Comparison of ENCODE assay signal across 8 cellular contexts in the genomic region with DNA sequence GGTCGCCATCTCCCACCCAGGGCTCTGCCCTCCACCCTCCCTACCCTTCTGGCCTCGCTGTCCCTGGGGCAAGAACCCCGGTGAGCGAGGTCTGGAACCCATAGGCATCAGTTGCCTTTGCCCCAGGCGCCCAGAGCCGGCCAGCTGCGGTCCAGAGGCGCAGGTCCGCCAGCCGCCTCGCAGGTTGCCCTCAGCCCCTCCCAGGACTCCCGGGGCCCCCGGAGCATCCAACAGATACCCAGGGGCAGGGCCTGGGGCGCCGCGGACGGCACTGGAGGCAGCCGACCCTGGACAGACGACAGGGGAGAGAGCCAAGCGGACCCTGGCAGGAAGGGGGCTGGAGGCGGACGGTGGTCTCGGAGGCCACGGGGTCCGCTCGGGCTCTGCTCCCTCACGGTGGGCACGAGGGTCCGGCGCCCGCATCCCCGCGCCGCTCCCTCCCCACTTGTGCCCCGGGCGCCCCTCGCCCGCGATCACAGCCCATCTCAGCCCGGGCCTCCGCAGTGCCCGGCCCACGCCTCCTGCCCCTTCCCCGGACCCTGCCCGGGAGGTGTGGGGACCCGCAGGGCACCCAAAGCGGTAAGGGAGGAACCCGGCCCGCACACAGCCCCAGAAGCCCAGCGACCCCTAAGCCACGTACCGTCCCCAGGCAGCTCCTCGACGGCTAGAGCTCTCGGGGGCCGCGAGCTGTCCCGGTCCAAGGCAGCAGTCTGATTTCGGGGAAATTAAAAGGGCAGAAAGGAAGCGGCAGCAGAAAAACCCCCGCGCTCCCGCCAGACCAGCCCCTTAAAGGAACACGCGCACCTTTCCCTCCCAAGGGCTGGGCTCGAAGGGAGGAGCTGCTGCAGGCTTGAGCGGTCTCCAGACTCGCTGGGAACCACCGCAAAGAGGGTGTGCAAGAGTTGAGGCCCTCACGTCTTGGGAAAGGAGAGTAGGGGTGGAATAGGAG. TPM values are rescaled to one million over a fixed set of nuclear protein-coding genes. Genes with fewer than 3 reads are reported as not detected.
DNase-seq lines count a peak whose midpoint lies in the region; ATAC-seq and TF ChIP-seq lines count a peak whose summit lies in the region.

A gene with protein sequence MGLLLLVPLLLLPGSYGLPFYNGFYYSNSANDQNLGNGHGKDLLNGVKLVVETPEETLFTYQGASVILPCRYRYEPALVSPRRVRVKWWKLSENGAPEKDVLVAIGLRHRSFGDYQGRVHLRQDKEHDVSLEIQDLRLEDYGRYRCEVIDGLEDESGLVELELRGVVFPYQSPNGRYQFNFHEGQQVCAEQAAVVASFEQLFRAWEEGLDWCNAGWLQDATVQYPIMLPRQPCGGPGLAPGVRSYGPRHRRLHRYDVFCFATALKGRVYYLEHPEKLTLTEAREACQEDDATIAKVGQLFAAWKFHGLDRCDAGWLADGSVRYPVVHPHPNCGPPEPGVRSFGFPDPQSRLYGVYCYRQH (minus strand): TSS at position 726 of the 949 bp plus-strand sequence. CDS start 8,246 bp downstream, outside the sequence.

- TF ChIP-seq CTCF in mammary epithelial cell (conservative IDR thresholded peaks at IDR 0.05 in 1 of 2, IDR thresholded peaks at IDR 0.05 in 1 of 2; ENCODE audit: extremely low read depth in 1 of 2, insufficient read depth in 1 of 2, low read depth in 1 of 2, low read length in 2 of 2) (no peak), right lobe of liver (IDR thresholded peaks at IDR 0.05) (no peak)

- H3K36me3 ChIP-seq in mammary epithelial cell (ENCODE audit: insufficient read depth, low read length): no peaks in the 10 kb centered on the region
- no peaks in the 10 kb centered on the region for H3K36me3 ChIP-seq in right lobe of liver

- WGBS in mammary epithelial cell (ENCODE audit: low coverage, missing lambda C conversion rate): 3% methylated on average over 20 of the region's 70 CpGs
- 4% methylated on average over 27 of the region's 70 CpGs for WGBS in right lobe of liver (ENCODE audit: insufficient coverage, low coverage, low lambda C conversion rate, missing lambda C conversion rate)

- in situ Hi-C loops in mammary epithelial cell (cut with MboI; ENCODE audit: low sequenced_read_pairs in 2 of 2): no loop called here

- H3K4me1 ChIP-seq in mammary epithelial cell (ENCODE audit: insufficient read depth, low read length) (peaks cover 18% of the 10 kb centered on the region), right lobe of liver (peaks cover 0 to 16% (median 0%) of the 10 kb centered on the region in 4 donors)

- H3K4me3 ChIP-seq in mammary epithelial cell (replicated peaks in 1 of 3; ENCODE audit: insufficient read depth in 1 of 3, low read depth in 2 of 3, low read length in 3 of 3) (peak within 1 kb of the TSS; percentile 57 to 67 (median 59)), right lobe of liver (peak within 1 kb of the TSS; percentile 21 to 43 (median 29))

- peak within 1 kb of the TSS; percentile 100 for H3K4me2 ChIP-seq in mammary epithelial cell (ENCODE audit: insufficient read depth, low read depth, low read length)

- H4K20me1 ChIP-seq in mammary epithelial cell (ENCODE audit: insufficient read depth, low read length): no peaks in the 10 kb centered on the region

- CTCF ChIA-PET in mammary epithelial cell (lab: Charles Lee; ENCODE audit: low non-redundant PET): interaction anchor here (1.0 kb wide), 1 partner anchor 10 kb away, joined by 4 read pairs; no protein-coding TSS in a partner anchor

- H3K27ac ChIP-seq in mammary epithelial cell (ENCODE audit: insufficient read depth, low read depth, low read length) (no peak within 1 kb of the TSS), right lobe of liver (no peak within 1 kb of the TSS)

- no TSS peak for BruUV-seq in mammary epithelial cell (replicated peaks; lab: Mats Ljungman, UMichigan)

- intact Hi-C loops in mammary epithelial cell (cut with micrococcal nuclease) (loop anchor here (2.0 to 5.0 kb wide), 3 partner anchors 122 to 418 kb away; a partner anchor contains a TSS), right lobe of liver (cut with DNase I) (no loop called here)

- H3K9me3 ChIP-seq in mammary epithelial cell (replicated peaks; ENCODE audit: insufficient read depth, low read length) (no peaks in the 10 kb centered on the region), right lobe of liver (no peaks in the 10 kb centered on the region)

- no peaks in the 10 kb centered on the region for H3K27me3 ChIP-seq in mammary epithelial cell (ENCODE audit: insufficient read depth, low read length)
- peaks cover 0 to 11% of the 10 kb centered on the region in 2 donors for H3K27me3 ChIP-seq in right lobe of liver

- dilution Hi-C loops in mammary epithelial cell (cut with HindIII; ENCODE audit: low sequenced_read_pairs): no loop called here

- peak; percentile 53 for DNase-seq in ELR (ENCODE audit: low read depth)
- peak; percentile 40 for DNase-seq in UCSD-AML1 (lab: John Stamatoyannopoulos, UW; ENCODE audit: unreplicated experiment)
- peak; percentile 46 for DNase-seq in mammary epithelial cell
- no peak for DNase-seq in right lobe of liver
- peak; percentile 31 for DNase-seq in stimulated activated CD8-positive, alpha-beta memory T cell treated with anti-CD3 and anti-CD28 coated beads, Interleukin-12 subunit alpha, Interleukin-12 subunit beta, amount 100 ng/mL, for 24 hours (ENCODE audit: extremely low read depth)
- DNase-seq in NCI-H1436 treated with DMSO at 0.1 percent for 48 hours (lab: John Stamatoyannopoulos, UW): no peak

- peak; percentile 51 for ATAC-seq in HG02884 (IDR thresholded peaks at IDR 0.05; ENCODE audit: unreplicated experiment)
- ATAC-seq in right lobe of liver: peak in 3 of 4 donors; percentile 8 to 16 (median 10)
- no peak for ATAC-seq in GM18873 (IDR thresholded peaks at IDR 0.05; ENCODE audit: low FRiP score, unreplicated experiment)

- H3K79me2 ChIP-seq in mammary epithelial cell (ENCODE audit: insufficient read depth, low read length): no peaks in the 10 kb centered on the region

- peak within 1 kb of the TSS; percentile 94 for H2AFZ ChIP-seq in mammary epithelial cell (ENCODE audit: low read depth, low read length)

- TF ChIP-seq POLR2A in right lobe of liver (IDR thresholded peaks at IDR 0.05): no peak

- H3K9ac ChIP-seq in mammary epithelial cell (ENCODE audit: insufficient read depth, low read length): peak within 1 kb of the TSS; percentile 58

RNA-seq across cellular contexts. Expression of the gene that starts here (rescaled TPM):
- total RNA-seq in mammary epithelial cell: 1 to 10 TPM; 1.5 to 3.8 TPM
- 4.4 TPM for polyA plus RNA-seq in mammary epithelial cell
- polyA minus RNA-seq in mammary epithelial cell: not detected
- total RNA-seq in right lobe of liver: 1 to 10 TPM in 1 of 6 experiments, under 1 TPM in 4, not detected in 1; 0.12 to 1.2 (median 0.25) TPM

Comparison
In these comparisons a context has a peak if more than half of its experiments do, and no peak if none do; other contexts are left out.
1. DNase-seq: peak in ELR (single experiment), UCSD-AML1 (single experiment), mammary epithelial cell (single experiment) and stimulated activated CD8-positive, alpha-beta memory T cell treated with anti-CD3 and anti-CD28 coated beads, Interleukin-12 subunit alpha, Interleukin-12 subunit beta, amount 100 ng/mL, for 24 hours (single experiment); none in right lobe of liver (0 of 3) and NCI-H1436 treated with DMSO at 0.1 percent for 48 hours (single experiment).